Comparison of ENCODE assay signal across 16 cellular contexts in the genomic region with DNA sequence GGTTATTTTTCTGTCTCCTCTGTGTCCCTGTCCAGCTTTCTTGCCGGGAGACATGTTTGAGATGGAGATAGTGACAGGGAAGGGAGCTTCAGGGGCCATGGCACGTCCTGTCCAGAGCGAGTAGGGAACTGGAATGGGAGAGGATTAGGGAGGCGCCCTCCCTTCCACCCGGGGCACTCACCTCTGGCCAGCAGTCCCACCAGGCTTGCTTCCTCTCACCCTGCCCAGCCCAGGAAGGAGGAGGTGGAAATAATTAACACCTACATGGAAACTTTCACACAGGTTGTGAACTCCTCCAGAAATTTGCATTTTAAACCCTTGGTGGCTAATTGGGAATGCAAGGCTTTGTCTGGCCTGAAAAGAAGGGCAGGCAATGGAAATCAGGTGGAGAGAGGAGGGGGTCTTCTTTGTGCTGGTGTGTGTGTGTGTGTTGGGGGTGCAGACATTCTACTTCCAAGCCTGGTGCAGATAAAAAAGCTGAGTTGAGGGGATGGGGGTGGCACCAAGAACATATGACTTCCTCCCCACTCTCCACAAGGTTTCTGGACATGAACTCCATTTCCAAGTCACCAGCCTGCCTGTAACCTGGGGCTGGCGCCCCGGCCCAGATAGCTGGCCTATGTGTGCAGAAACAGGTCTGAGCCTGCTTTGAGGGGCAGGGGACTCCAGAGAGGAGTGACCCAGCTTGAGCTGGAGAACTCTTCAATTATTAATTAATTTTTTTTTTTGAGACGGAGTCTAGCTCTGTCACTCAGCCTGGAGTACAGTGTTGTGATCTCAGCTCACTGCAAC.
DNase-seq lines count a peak whose midpoint lies in the region; ATAC-seq, FAIRE-seq and TF ChIP-seq lines count a peak whose summit lies in the region.
"Had no signal": no experiment of that assay in that cellular context is flagged by ENCODE, and none has a peak within 500 bp of the region (broad histone marks: within the 10 kb centered on the region; RNA-seq: fewer than 3 reads in every experiment).

No MANE protein-coding gene starts in this region.

- H2BK12ac ChIP-seq in H1 (ENCODE audit: low read depth, low read length) (peak overlapping the region; percentile 93), neuronal stem cell (ENCODE audit: low read length) (no peak overlapping the region)

- H3K14ac ChIP-seq in H1 (ENCODE audit: insufficient read length) (peak overlapping the region; percentile 50), neuronal stem cell (ENCODE audit: low read length) (no peak overlapping the region)

- H2AFZ ChIP-seq in H1 (ENCODE audit: low read length) = no peak overlapping the region
- H2AFZ ChIP-seq in neuronal stem cell (ENCODE audit: low read length) = peak overlapping the region; percentile 78

- TF ChIP-seq POLR2A in H1 (IDR thresholded peaks at IDR 0.05; ENCODE audit: control extremely low read depth in 1 of 2, low read depth in 2 of 2, low read length in 2 of 2) = peak; percentile 48 to 64
- TF ChIP-seq POLR2A in tibial nerve (IDR thresholded peaks at IDR 0.05) = no peak

- no peaks in the 10 kb centered on the region for H3K79me2 ChIP-seq in H1 (ENCODE audit: control insufficient read depth in 1 of 2, insufficient read depth in 2 of 2, low read length in 2 of 2)

- H3K56ac ChIP-seq in H1 (replicated peaks; ENCODE audit: insufficient read length, low read depth, low read length) = peak overlapping the region; percentile 94

- peak; percentile 96 for FAIRE-seq in H1 (lab: Jason Lieb, UNC)

- peak overlapping the region; percentile 92; the same call in 1 of the 2 replicates for H2AK5ac ChIP-seq in H1 (ENCODE audit: low read depth, low read length)
- no peak overlapping the region for H2AK5ac ChIP-seq in neuronal stem cell (ENCODE audit: low read depth, low read length)

- H3K27me3 ChIP-seq in H7 (ENCODE audit: control insufficient read depth, insufficient read depth, low read length) (no peaks in the 10 kb centered on the region), H1 (replicated peaks in 1 of 4; ENCODE audit: control insufficient read depth in 3 of 4, extremely low read depth in 1 of 4, insufficient read depth in 3 of 4, low read length in 3 of 4) (no peaks in the 10 kb centered on the region), neuronal stem cell (ENCODE audit: control insufficient read depth in 3 of 3, insufficient read depth in 3 of 3, low read depth in 1 of 3, low read length in 3 of 3) (no peaks in the 10 kb centered on the region), tibial nerve (no peaks in the 10 kb centered on the region)

- H2BK120ac ChIP-seq in H1 (replicated peaks; ENCODE audit: low read depth, low read length) = peak overlapping the region; percentile 91
- no peak overlapping the region for H2BK120ac ChIP-seq in neuronal stem cell (ENCODE audit: low read depth, low read length)

- H3K4ac ChIP-seq in H1 (replicated peaks; ENCODE audit: insufficient read length, low read depth, low read length) = peak overlapping the region; percentile 92
- H3K4ac ChIP-seq in neuronal stem cell (ENCODE audit: low read length) = no peak overlapping the region

- H3K79me1 ChIP-seq in H1 (ENCODE audit: low read depth, low read length) = no peaks in the 10 kb centered on the region
- no peaks in the 10 kb centered on the region for H3K79me1 ChIP-seq in neuronal stem cell (ENCODE audit: low read depth, low read length)

- TF ChIP-seq EP300 in H1 (IDR thresholded peaks at IDR 0.05; ENCODE audit: borderline replicate concordance in 1 of 2, low read depth in 2 of 2, low read length in 2 of 2) (no peak), tibial nerve (IDR thresholded peaks at IDR 0.05) (no peak)

- H3K36me3 ChIP-seq in H7 (replicated peaks; ENCODE audit: control insufficient read depth, insufficient read depth, low read length) = no peaks in the 10 kb centered on the region
- peaks cover 0 to 7% (median 3%) of the 10 kb centered on the region in 4 experiments; a peak in 2 of 8 replicates for H3K36me3 ChIP-seq in H1 (ENCODE audit: control insufficient read depth in 2 of 4, insufficient read depth in 4 of 4, low read length in 3 of 4)
- no peaks in the 10 kb centered on the region for H3K36me3 ChIP-seq in neuronal stem cell (replicated peaks in 1 of 2; ENCODE audit: control insufficient read depth in 2 of 2, insufficient read depth in 2 of 2, low read length in 2 of 2)
- no peaks in the 10 kb centered on the region for H3K36me3 ChIP-seq in tibial nerve
- H3K36me3 ChIP-seq: HAP-1 had no signal

- no peak for ATAC-seq in GM19455 (IDR thresholded peaks at IDR 0.05; ENCODE audit: unreplicated experiment)
- ATAC-seq in GM19328 (IDR thresholded peaks at IDR 0.05; ENCODE audit: unreplicated experiment) = no peak

- 5% methylated on average over 8 of the region's 8 CpGs; no CpG with 5 or more reads in 1 of the 2 experiments for WGBS in H1 (ENCODE audit: extremely low coverage in 1 of 2, insufficient coverage in 1 of 2, insufficient read length in 1 of 2, insufficient replicate concordance in 2 of 2, low coverage in 1 of 2, low lambda C conversion rate in 2 of 2, missing lambda C conversion rate in 1 of 2), 2 experiments
- WGBS in neuronal stem cell (ENCODE audit: extremely low coverage in 2 of 2, insufficient read length in 2 of 2, insufficient replicate concordance in 1 of 2), 2 donors = no CpG with 5 or more reads among the region's 8 CpGs
- WGBS in tibial nerve, 2 donors = 66 to 68% methylated on average over 8 of the region's 8 CpGs

- H4K91ac ChIP-seq in H1 (replicated peaks; ENCODE audit: insufficient read length, low read length) (peak overlapping the region; percentile 91), neuronal stem cell (ENCODE audit: low read depth, low read length, poor library complexity) (no peak overlapping the region)

- H2BK5ac ChIP-seq in H1 (ENCODE audit: low read depth, low read length) (peak overlapping the region; percentile 98), neuronal stem cell (ENCODE audit: low read length) (no peak overlapping the region)

- POLR2A ChIA-PET in H1 (lab: Charles Lee; ENCODE audit: partially characterized antibody) = interaction anchor here (0.6 to 3.4 kb wide), 10 partner anchors 8 to 162 kb away, joined by 3 to 43 read pairs (median 4); no protein-coding TSS in a partner anchor

- H4K8ac ChIP-seq in H1 (ENCODE audit: extremely low read depth, insufficient read depth, low read length) (peak overlapping the region; percentile 22; the same call in 1 of the 2 replicates), neuronal stem cell (ENCODE audit: low read depth, low read length) (no peak overlapping the region)

- H3K9me3 ChIP-seq in H1 (ENCODE audit: insufficient read depth in 2 of 2, low read depth in 1 of 2, low read length in 1 of 2) (peaks cover 16% of the 10 kb centered on the region in 2 experiments), iPS-18c (ENCODE audit: control insufficient read depth, insufficient read depth, low read length) (no peaks in the 10 kb centered on the region), neuronal stem cell (replicated peaks in 1 of 2; ENCODE audit: control insufficient read depth in 2 of 2, insufficient read depth in 1 of 2, low read depth in 1 of 2, low read length in 2 of 2) (peaks cover 0 to 5% of the 10 kb centered on the region in 2 donors), tibial nerve (peaks cover 0 to 12% (median 0%) of the 10 kb centered on the region in 4 donors)

- H3K23me2 ChIP-seq in H1 (ENCODE audit: low read depth, low read length) = no peaks in the 10 kb centered on the region

- H3K4me2 ChIP-seq in H1 (ENCODE audit: insufficient read depth in 1 of 2, low read depth in 2 of 2, low read length in 2 of 2) (peak overlapping the region; percentile 54 to 56), neuronal stem cell (ENCODE audit: insufficient read depth, low read length, poor library complexity, severe bottlenecking) (peak overlapping the region; percentile 12)

- H3K9ac ChIP-seq in H1 (replicated peaks in 1 of 4; ENCODE audit: extremely low read depth in 1 of 4, low read depth in 3 of 4, low read length in 3 of 4) = peak overlapping the region in 2 of 4 experiments; percentile 1 to 4; a peak in 1 of 7 replicates
- H3K9ac ChIP-seq in neuronal stem cell (ENCODE audit: low read depth, low read length, poor library complexity) = no peak overlapping the region

- H3K27ac ChIP-seq in H1 (ENCODE audit: low read depth, low read length) (peak overlapping the region; percentile 81), neuronal stem cell (replicated peaks; ENCODE audit: low read length) (no peak overlapping the region), tibial nerve (no peak overlapping the region)

- CTCF ChIA-PET in H1 (lab: Charles Lee; ENCODE audit: partially characterized antibody) = interaction anchor here (0.8 to 1.6 kb wide), 7 partner anchors 9 to 191 kb away, joined by 3 to 4 read pairs (median 3); no protein-coding TSS in a partner anchor

- H3K4me1 ChIP-seq in H1 (replicated peaks in 1 of 4; ENCODE audit: control insufficient read depth in 3 of 4, insufficient read depth in 4 of 4, low read length in 3 of 4) (peaks cover 0 to 13% (median 7%) of the 10 kb centered on the region in 4 experiments; a peak in 4 of 7 replicates), neuronal stem cell (ENCODE audit: control insufficient read depth in 2 of 2, insufficient read depth in 1 of 2, low read depth in 1 of 2, low read length in 2 of 2) (peaks cover 0 to 9% of the 10 kb centered on the region in 2 donors), tibial nerve (no peaks in the 10 kb centered on the region)

- peak overlapping the region; percentile 98 for H4K5ac ChIP-seq in H1 (ENCODE audit: insufficient read length, low read depth, low read length)

- no peak overlapping the region for H3K4me3 ChIP-seq in H7 (ENCODE audit: insufficient read depth, low read depth, low read length)
- H3K4me3 ChIP-seq in H1 (ENCODE audit: extremely low read depth in 1 of 4, insufficient read depth in 2 of 4, low read depth in 3 of 4, low read length in 4 of 4) = peak overlapping the region in 3 of 4 experiments; percentile 1 to 48 (median 14); a peak in 4 of 8 replicates
- H3K4me3 ChIP-seq in iPS-18c (ENCODE audit: insufficient read depth, low read depth, low read length) = peak overlapping the region; percentile 36
- H3K4me3 ChIP-seq in neuronal stem cell (ENCODE audit: low read length in 2 of 2) = no peak overlapping the region
- no peak overlapping the region for H3K4me3 ChIP-seq in tibial nerve
- H3K4me3 ChIP-seq: HAP-1 had no signal

- H2BK15ac ChIP-seq in H1 (ENCODE audit: low read length) = no peak overlapping the region
- no peak overlapping the region for H2BK15ac ChIP-seq in neuronal stem cell (ENCODE audit: low read length)

- H2BK20ac ChIP-seq in H1 (ENCODE audit: low read length) = peak overlapping the region; percentile 95

- H3K23ac ChIP-seq in H1 (ENCODE audit: insufficient read length) (no peak overlapping the region), neuronal stem cell (ENCODE audit: low read depth, low read length, poor library complexity) (no peak overlapping the region)

- TF ChIP-seq CTCF in H1 (IDR thresholded peaks at IDR 0.05; ENCODE audit: control extremely low read depth in 1 of 3, insufficient read depth in 1 of 3, low read depth in 1 of 3, low read length in 3 of 3) (no peak), tibial nerve (IDR thresholded peaks at IDR 0.05) (no peak)

- DNase-seq in H7 (peak; percentile 56), H1 (ENCODE audit: low read depth in 1 of 2, low spot score in 2 of 2) (peak; percentile 71 to 81), neuronal stem cell (ENCODE audit: low spot score) (peak; percentile 6), pons (ENCODE audit: low spot score) (no peak), tibial nerve (ENCODE audit: low spot score in 2 of 2) (no peak)
- DNase-seq: COR-L47, DMS53, NCI-H1930, NCI-H446, NCI-H69, OCI-M1, SHP77 treated with DMSO at 0.1 percent for 48 hours had no signal

- peak overlapping the region; percentile 99 for H3K18ac ChIP-seq in H1 (ENCODE audit: extremely low read depth, low read length)
- peak overlapping the region; percentile 89 for H3K18ac ChIP-seq in neuronal stem cell (ENCODE audit: low read length)

- no peaks in the 10 kb centered on the region for H4K20me1 ChIP-seq in H1 (replicated peaks in 1 of 2; ENCODE audit: control insufficient read depth in 1 of 2, insufficient read depth in 2 of 2, low read length in 2 of 2)

- no peak for TF ChIP-seq RAD21 in H1 (IDR thresholded peaks at IDR 0.05 in 1 of 2, conservative IDR thresholded peaks at IDR 0.05 in 1 of 2; ENCODE audit: low read depth in 2 of 2, low read length in 2 of 2)

Comparison
In these comparisons a context has a peak if more than half of its experiments do, and no peak if none do; other contexts are left out.
1. DNase-seq: peak in H7 (single experiment), H1 (2 of 2) and neuronal stem cell (single experiment); none in pons (single experiment) and tibial nerve (0 of 2).
2. H3K4me3 ChIP-seq: peak in H1 (3 of 4) and iPS-18c (single experiment); none in H7 (single experiment), neuronal stem cell (0 of 2) and tibial nerve (0 of 4).
3. POLR2A ChIP-seq: peak in H1 (2 of 2); none in tibial nerve (0 of 2).